5 cellular contexts compared by ENCODE assay signal in the genomic region with DNA sequence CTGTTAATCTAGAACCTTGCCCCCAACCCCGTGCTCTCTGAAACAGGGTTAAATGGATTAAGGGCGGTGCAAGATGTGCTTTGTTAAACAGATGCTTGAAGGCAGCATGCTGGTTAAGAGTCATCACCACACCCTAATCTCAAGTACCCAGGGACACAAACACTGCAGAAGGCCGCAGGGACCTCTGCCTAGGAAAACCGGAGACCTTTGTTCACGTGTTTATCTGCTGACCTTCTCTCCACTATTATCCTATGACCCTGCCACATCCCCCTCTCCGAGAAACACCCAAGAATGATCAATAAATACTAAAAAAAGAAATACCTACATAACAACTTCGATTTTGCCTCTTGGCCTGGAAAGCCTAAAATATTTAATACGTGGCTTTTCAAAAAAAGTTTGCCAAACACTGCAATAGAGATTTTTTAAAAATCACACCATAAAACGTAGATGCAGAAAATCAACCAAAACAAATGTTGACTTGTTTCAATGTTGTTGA. TPM values are rescaled to one million over a fixed set of nuclear protein-coding genes. Genes with fewer than 3 reads are reported as not detected.
"Had no signal": no experiment of that assay in that cellular context is flagged by ENCODE, and none has a peak within 500 bp of the region (broad histone marks: within the 10 kb centered on the region; RNA-seq: fewer than 3 reads in every experiment).

No MANE protein-coding gene starts in this region.

RNA-seq across cellular contexts. Expression of gene SPATS1, which starts 25.3 kb away (rescaled TPM):
- total RNA-seq: HT-29, IMR-90, M059J, Right ventricle myocardium superior, SJSA1 had no signal
- polyA plus RNA-seq: IMR-90 had no signal

RNA-seq across cellular contexts. Expression of gene TMEM151B, which starts 46.9 kb away (rescaled TPM):
- total RNA-seq: HT-29, IMR-90, M059J, Right ventricle myocardium superior, SJSA1 had no signal
- polyA plus RNA-seq: IMR-90 had no signal
